ENCODE assay signal across 10 cellular contexts in genomic region chr6:44342489-44342888, GRCh38. TPM values are rescaled to one million over a fixed set of nuclear protein-coding genes. Genes with fewer than 3 reads are reported as not detected.
A peak's percentile ranks its signal among the peaks of the same experiment; 100 is the strongest.
DNase-seq lines count a peak whose midpoint lies in the region; ATAC-seq and TF ChIP-seq lines count a peak whose summit lies in the region.
"Had no signal": no experiment of that assay in that cellular context is flagged by ENCODE, and none has a peak within 500 bp of the region (broad histone marks: within the 10 kb centered on the region; RNA-seq: fewer than 3 reads in every experiment).

TSS of gene SPATS1 (plus strand) at chr6:44342650. CDS start at chr6:44343096, 446 bp downstream.

- CTCF ChIA-PET in CD8-positive, alpha-beta memory T cell (lab: Charles Lee) = interaction anchor here (1.3 to 1.8 kb wide), 2 partner anchors 9 to 225 kb away, joined by 4 to 5 read pairs; no protein-coding TSS in a partner anchor

- POLR2A ChIA-PET in CD8-positive, alpha-beta memory T cell (lab: Charles Lee) = no interaction called here

- H3K27ac Mint-ChIP-seq in CD14-positive monocyte (peak within 1 kb of the TSS in 1 of 7 donors; percentile 46), endothelial cell (ENCODE audit: unreplicated experiment) (no peak within 1 kb of the TSS)
- H3K27ac Mint-ChIP-seq in CD8-positive, alpha-beta memory T cell = no peak within 1 kb of the TSS

- H3K36me3 Mint-ChIP-seq in CD14-positive monocyte (no peaks in the 10 kb centered on the region), endothelial cell (ENCODE audit: low read depth, unreplicated experiment) (no peaks in the 10 kb centered on the region)
- no peaks in the 10 kb centered on the region for H3K36me3 Mint-ChIP-seq in CD8-positive, alpha-beta memory T cell

- peaks cover 5 to 16% (median 11%) of the 10 kb centered on the region in 3 donors for H3K27me3 Mint-ChIP-seq in CD14-positive monocyte (ENCODE audit: low read depth in 3 of 3)
- peaks cover 3% of the 10 kb centered on the region for H3K27me3 Mint-ChIP-seq in endothelial cell (ENCODE audit: unreplicated experiment)
- peaks cover 29 to 48% of the 10 kb centered on the region in 2 donors for H3K27me3 Mint-ChIP-seq in CD8-positive, alpha-beta memory T cell

- H3K36me3 ChIP-seq in ovary = no peaks in the 10 kb centered on the region
- no peaks in the 10 kb centered on the region for H3K36me3 ChIP-seq in CD8-positive, alpha-beta memory T cell (ENCODE audit: insufficient read depth, low read length)
- H3K36me3 ChIP-seq: pancreas had no signal

- peaks cover 22% of the 10 kb centered on the region for H3K4me1 Mint-ChIP-seq in CD14-positive monocyte
- no peaks in the 10 kb centered on the region for H3K4me1 Mint-ChIP-seq in endothelial cell (ENCODE audit: unreplicated experiment)
- H3K4me1 Mint-ChIP-seq in CD8-positive, alpha-beta memory T cell = no peaks in the 10 kb centered on the region

- no peak for DNase-seq in CD14-positive monocyte (ENCODE audit: low spot score)
- DNase-seq in M059J (ENCODE audit: low read depth) = peak; percentile 46
- DNase-seq in endothelial cell (ENCODE audit: low spot score) = peak; percentile 25
- peak; percentile 32 to 61 (median 52) for DNase-seq in ovary
- no peak for DNase-seq in CD8-positive, alpha-beta memory T cell
- no peak for DNase-seq in SW480 (ENCODE audit: low spot score)
- DNase-seq: NCI-H2171 treated with DMSO at 0.1 percent for 48 hours had no signal

- TF ChIP-seq CTCF in CD14-positive monocyte (IDR thresholded peaks at IDR 0.05) (no peak), endothelial cell (IDR thresholded peaks at IDR 0.05; ENCODE audit: unreplicated experiment) (no peak), ovary (IDR thresholded peaks at IDR 0.05) (no peak)

- H3K27me3 ChIP-seq in ovary = no peaks in the 10 kb centered on the region
- peaks cover 27% of the 10 kb centered on the region for H3K27me3 ChIP-seq in CD8-positive, alpha-beta memory T cell (ENCODE audit: insufficient read depth, low read length, poor library complexity, severe bottlenecking)
- H3K27me3 ChIP-seq: pancreas had no signal

- peak within 1 kb of the TSS; percentile 70 to 87 for H3K4me3 Mint-ChIP-seq in CD14-positive monocyte
- no peak within 1 kb of the TSS for H3K4me3 Mint-ChIP-seq in endothelial cell (ENCODE audit: unreplicated experiment)
- H3K4me3 Mint-ChIP-seq in CD8-positive, alpha-beta memory T cell = no peak within 1 kb of the TSS

- ATAC-seq in GM19324 (IDR thresholded peaks at IDR 0.05; ENCODE audit: low FRiP score, unreplicated experiment) = no peak
- ATAC-seq in HG02759 (IDR thresholded peaks at IDR 0.05; ENCODE audit: unreplicated experiment) = no peak

- TF ChIP-seq EP300 in ovary (IDR thresholded peaks at IDR 0.05) = no peak

- H3K4me1 ChIP-seq in ovary (ENCODE audit: insufficient read depth) = peaks cover 3% of the 10 kb centered on the region
- no peaks in the 10 kb centered on the region for H3K4me1 ChIP-seq in CD8-positive, alpha-beta memory T cell (ENCODE audit: insufficient read depth, low read length)

- TF ChIP-seq POLR2A in ovary (IDR thresholded peaks at IDR 0.05) = no peak

- H3K9me3 Mint-ChIP-seq in CD14-positive monocyte = peaks cover 0 to 4% (median 0%) of the 10 kb centered on the region in 7 donors
- no peaks in the 10 kb centered on the region for H3K9me3 Mint-ChIP-seq in endothelial cell (ENCODE audit: unreplicated experiment)
- H3K9me3 Mint-ChIP-seq in CD8-positive, alpha-beta memory T cell = no peaks in the 10 kb centered on the region

- no peak within 1 kb of the TSS for H3K4me3 ChIP-seq in ovary
- no peak within 1 kb of the TSS for H3K4me3 ChIP-seq in CD8-positive, alpha-beta memory T cell (ENCODE audit: low read length)
- H3K4me3 ChIP-seq: pancreas had no signal

- no peaks in the 10 kb centered on the region for H3K9me3 ChIP-seq in ovary
- H3K9me3 ChIP-seq in CD8-positive, alpha-beta memory T cell (ENCODE audit: low read length) = no peaks in the 10 kb centered on the region
- H3K9me3 ChIP-seq: pancreas had no signal

- peak within 1 kb of the TSS in 1 of 2 donors; percentile 55 for H3K27ac ChIP-seq in ovary
- no peak within 1 kb of the TSS for H3K27ac ChIP-seq in CD8-positive, alpha-beta memory T cell (ENCODE audit: low read depth, low read length)
- H3K27ac ChIP-seq: pancreas had no signal

- WGBS in ovary, 3 donors = 3 to 4% (median 3%) methylated on average over 31 of the region's 31 CpGs

- intact Hi-C loops in CD14-positive monocyte (cut with micrococcal nuclease) = no loop called here
- intact Hi-C loops in ovary (cut with DNase I) = no loop called here

RNA-seq across cellular contexts. Expression of gene SPATS1, which starts in this region (rescaled TPM):
- polyA plus RNA-seq in CD14-positive monocyte = not detected
- not detected in 2 replicates for total RNA-seq in M059J (2014; rRNA removed; shearing (Covaris generic))
- total RNA-seq in endothelial cell (ENCODE audit: unreplicated experiment) = not detected
- total RNA-seq in ovary = 1 to 10 TPM in 1 of 7 donors, under 1 TPM in 2, not detected in 4; 0.25 to 1.4 (median 0.28) TPM
- not detected for polyA plus RNA-seq in ovary
- not detected for total RNA-seq in CD8-positive, alpha-beta memory T cell
- not detected for polyA plus RNA-seq in CD8-positive, alpha-beta memory T cell

Comparison
In these comparisons a context has a peak if more than half of its experiments do, and no peak if none do; other contexts are left out.
1. Peak in DNase-seq in M059J; RNA of the gene not detected or under 1 TPM.
2. Peak in DNase-seq in endothelial cell; RNA of the gene not detected or under 1 TPM.
3. DNase-seq: peak in ovary (5 of 5); none in CD14-positive monocyte (single experiment), CD8-positive, alpha-beta memory T cell (0 of 5) and SW480 (single experiment).
4. H3K4me3 Mint-ChIP-seq: peak in CD14-positive monocyte (2 of 2); none in endothelial cell (single experiment) and CD8-positive, alpha-beta memory T cell (0 of 7).